ENCODE assay signal across 1 cellular context in the genomic region with DNA sequence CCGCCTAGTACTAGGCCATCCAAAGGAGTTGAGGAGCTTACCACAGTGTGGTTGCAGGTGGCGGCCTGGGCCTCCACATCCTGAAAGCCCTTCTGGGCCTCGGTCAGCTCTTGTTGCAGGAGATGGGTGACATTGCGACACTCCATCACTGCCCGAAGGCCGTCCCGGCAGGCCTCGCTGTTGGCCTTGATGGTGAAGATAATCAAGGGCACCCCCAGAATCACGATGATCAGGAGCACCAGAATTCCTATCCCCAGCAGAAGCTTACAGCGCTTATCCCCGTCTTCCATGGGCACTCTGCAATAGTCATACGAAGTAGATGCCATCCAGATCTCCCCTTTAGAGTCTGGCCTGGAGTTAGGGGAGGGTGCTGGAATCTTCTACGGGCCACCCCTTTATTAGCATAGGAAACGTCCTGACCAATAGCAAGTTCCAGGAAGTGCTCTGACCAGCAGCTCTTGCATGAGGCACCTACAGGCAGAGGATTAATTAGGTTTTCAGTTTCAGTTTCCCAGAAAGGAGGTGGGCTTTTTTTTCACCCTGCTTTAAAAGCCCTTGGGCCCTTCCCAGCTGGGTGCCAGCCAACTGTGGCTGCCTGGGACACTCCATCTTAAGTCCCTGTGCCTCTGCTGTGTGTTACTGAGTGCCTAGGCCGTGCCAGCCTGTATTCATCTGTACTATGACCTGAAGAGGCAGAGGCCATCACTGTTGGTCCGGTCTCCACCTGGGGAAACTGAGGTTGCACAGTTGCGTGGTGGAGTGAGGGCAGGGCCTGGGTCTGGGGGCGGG.
TF ChIP-seq lines count a peak whose summit lies in the region.

TSS of gene BST2 (minus strand) at position 381 of the 789 bp plus-strand sequence. CDS start at position 326, 55 bp downstream.

TF ChIP-seq in HepG2, 621 proteins besides CTCF, POLR2A, EP300 and RAD21 (continued from another document and continues in another):
- TF ChIP-seq, protein P1, sequence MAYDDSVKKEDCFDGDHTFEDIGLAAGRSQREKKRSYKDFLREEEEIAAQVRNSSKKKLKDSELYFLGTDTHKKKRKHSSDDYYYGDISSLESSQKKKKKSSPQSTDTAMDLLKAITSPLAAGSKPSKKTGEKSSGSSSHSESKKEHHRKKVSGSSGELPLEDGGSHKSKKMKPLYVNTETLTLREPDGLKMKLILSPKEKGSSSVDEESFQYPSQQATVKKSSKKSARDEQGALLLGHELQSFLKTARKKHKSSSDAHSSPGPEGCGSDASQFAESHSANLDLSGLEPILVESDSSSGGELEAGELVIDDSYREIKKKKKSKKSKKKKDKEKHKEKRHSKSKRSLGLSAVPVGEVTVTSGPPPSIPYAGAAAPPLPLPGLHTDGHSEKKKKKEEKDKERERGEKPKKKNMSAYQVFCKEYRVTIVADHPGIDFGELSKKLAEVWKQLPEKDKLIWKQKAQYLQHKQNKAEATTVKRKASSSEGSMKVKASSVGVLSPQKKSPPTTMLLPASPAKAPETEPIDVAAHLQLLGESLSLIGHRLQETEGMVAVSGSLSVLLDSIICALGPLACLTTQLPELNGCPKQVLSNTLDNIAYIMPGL (CRISPR knock-in tag; IDR thresholded peaks at IDR 0.05; ENCODE audit: borderline replicate concordance in 1 of 2, low read depth in 1 of 2), result peak in 1 of 2 experiments; percentile 56; a peak in 2 of 4 replicates
- TF ChIP-seq SRSF9 (IDR thresholded peaks at IDR 0.05; ENCODE audit: borderline replicate concordance, insufficient read depth, low read depth, low read length, poor library complexity, severe bottlenecking), result no peak
- peak; percentile 15; the same call in 1 of the 2 replicates for TF ChIP-seq GATAD1 (CRISPR knock-in tag; IDR thresholded peaks at IDR 0.05)
- TF ChIP-seq ZNF615 (CRISPR knock-in tag; IDR thresholded peaks at IDR 0.05; ENCODE audit: borderline replicate concordance), result no peak
- no peak for TF ChIP-seq HIVEP1 (CRISPR knock-in tag; IDR thresholded peaks at IDR 0.05)
- peak; percentile 73 for TF ChIP-seq THAP11 (CRISPR knock-in tag; IDR thresholded peaks at IDR 0.05)
- 0 out of 2 replicates have a peak, but pooled peaks have one; percentile 34 for TF ChIP-seq ZNF292 (CRISPR knock-in tag; IDR thresholded peaks at IDR 0.05; ENCODE audit: borderline replicate concordance, low read depth)
- no peak; the same call in 1 of the 2 replicates for TF ChIP-seq ZNF124 (CRISPR knock-in tag; IDR thresholded peaks at IDR 0.05)
- peak; percentile 44; the same call in 1 of the 2 replicates for TF ChIP-seq KDM1A (CRISPR knock-in tag; IDR thresholded peaks at IDR 0.05)
- no peak for TF ChIP-seq ZNF326 (CRISPR knock-in tag; IDR thresholded peaks at IDR 0.05; ENCODE audit: borderline replicate concordance)
- no peak for TF ChIP-seq RFX1 (IDR thresholded peaks at IDR 0.05)
- TF ChIP-seq, protein P2, sequence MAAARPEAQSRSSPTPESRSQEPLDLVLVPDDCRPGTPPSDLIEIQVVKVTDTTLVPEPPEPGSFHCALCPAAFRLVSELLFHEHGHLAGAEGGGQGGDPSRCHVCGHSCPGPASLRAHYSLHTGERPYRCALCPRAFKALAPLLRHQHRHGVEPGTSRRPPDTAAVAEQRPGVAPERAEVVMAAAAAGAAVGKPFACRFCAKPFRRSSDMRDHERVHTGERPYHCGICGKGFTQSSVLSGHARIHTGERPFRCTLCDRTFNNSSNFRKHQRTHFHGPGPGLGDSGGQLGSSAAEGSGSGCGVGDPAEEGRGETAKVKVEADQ (CRISPR knock-in tag; IDR thresholded peaks at IDR 0.05; ENCODE audit: borderline replicate concordance), result 0 out of 2 replicates have a peak, but pooled peaks have one; percentile 62
- TF ChIP-seq HCFC1 (IDR thresholded peaks at IDR 0.05; ENCODE audit: low read depth, low read length), result no peak
- TF ChIP-seq ATRX (CRISPR knock-in tag; IDR thresholded peaks at IDR 0.05; ENCODE audit: borderline replicate concordance), result no peak
- TF ChIP-seq PTBP1 (IDR thresholded peaks at IDR 0.05; ENCODE audit: low read depth, low read length, poor library complexity, severe bottlenecking), result no peak
- TF ChIP-seq, protein P3, sequence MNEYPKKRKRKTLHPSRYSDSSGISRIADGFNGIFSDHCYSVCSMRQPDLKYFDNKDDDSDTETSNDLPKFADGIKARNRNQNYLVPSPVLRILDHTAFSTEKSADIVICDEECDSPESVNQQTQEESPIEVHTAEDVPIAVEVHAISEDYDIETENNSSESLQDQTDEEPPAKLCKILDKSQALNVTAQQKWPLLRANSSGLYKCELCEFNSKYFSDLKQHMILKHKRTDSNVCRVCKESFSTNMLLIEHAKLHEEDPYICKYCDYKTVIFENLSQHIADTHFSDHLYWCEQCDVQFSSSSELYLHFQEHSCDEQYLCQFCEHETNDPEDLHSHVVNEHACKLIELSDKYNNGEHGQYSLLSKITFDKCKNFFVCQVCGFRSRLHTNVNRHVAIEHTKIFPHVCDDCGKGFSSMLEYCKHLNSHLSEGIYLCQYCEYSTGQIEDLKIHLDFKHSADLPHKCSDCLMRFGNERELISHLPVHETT (CRISPR knock-in tag; conservative IDR thresholded peaks at IDR 0.05), result peak; percentile 48; the same call in 1 of the 2 replicates
- TF ChIP-seq, protein P4, sequence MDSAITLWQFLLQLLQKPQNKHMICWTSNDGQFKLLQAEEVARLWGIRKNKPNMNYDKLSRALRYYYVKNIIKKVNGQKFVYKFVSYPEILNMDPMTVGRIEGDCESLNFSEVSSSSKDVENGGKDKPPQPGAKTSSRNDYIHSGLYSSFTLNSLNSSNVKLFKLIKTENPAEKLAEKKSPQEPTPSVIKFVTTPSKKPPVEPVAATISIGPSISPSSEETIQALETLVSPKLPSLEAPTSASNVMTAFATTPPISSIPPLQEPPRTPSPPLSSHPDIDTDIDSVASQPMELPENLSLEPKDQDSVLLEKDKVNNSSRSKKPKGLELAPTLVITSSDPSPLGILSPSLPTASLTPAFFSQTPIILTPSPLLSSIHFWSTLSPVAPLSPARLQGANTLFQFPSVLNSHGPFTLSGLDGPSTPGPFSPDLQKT (CRISPR knock-in tag; IDR thresholded peaks at IDR 0.05; ENCODE audit: borderline replicate concordance), result no peak
- TF ChIP-seq, protein P5, sequence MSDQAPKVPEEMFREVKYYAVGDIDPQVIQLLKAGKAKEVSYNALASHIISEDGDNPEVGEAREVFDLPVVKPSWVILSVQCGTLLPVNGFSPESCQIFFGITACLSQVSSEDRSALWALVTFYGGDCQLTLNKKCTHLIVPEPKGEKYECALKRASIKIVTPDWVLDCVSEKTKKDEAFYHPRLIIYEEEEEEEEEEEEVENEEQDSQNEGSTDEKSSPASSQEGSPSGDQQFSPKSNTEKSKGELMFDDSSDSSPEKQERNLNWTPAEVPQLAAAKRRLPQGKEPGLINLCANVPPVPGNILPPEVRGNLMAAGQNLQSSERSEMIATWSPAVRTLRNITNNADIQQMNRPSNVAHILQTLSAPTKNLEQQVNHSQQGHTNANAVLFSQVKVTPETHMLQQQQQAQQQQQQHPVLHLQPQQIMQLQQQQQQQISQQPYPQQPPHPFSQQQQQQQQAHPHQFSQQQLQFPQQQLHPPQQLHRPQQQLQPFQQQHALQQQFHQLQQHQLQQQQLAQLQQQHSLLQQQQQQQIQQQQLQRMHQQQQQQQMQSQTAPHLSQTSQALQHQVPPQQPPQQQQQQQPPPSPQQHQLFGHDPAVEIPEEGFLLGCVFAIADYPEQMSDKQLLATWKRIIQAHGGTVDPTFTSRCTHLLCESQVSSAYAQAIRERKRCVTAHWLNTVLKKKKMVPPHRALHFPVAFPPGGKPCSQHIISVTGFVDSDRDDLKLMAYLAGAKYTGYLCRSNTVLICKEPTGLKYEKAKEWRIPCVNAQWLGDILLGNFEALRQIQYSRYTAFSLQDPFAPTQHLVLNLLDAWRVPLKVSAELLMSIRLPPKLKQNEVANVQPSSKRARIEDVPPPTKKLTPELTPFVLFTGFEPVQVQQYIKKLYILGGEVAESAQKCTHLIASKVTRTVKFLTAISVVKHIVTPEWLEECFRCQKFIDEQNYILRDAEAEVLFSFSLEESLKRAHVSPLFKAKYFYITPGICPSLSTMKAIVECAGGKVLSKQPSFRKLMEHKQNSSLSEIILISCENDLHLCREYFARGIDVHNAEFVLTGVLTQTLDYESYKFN (CRISPR knock-in tag; conservative IDR thresholded peaks at IDR 0.05), result peak; percentile 32; the same call in 1 of the 2 replicates
- TF ChIP-seq DRAP1 (CRISPR knock-in tag; IDR thresholded peaks at IDR 0.05), result peak; percentile 92
- TF ChIP-seq ZNF773 (CRISPR knock-in tag; IDR thresholded peaks at IDR 0.05; ENCODE audit: borderline replicate concordance), result no peak
- TF ChIP-seq HNRNPK (IDR thresholded peaks at IDR 0.05; ENCODE audit: low read depth, low read length, poor library complexity, severe bottlenecking), result no peak
- TF ChIP-seq, protein P6, sequence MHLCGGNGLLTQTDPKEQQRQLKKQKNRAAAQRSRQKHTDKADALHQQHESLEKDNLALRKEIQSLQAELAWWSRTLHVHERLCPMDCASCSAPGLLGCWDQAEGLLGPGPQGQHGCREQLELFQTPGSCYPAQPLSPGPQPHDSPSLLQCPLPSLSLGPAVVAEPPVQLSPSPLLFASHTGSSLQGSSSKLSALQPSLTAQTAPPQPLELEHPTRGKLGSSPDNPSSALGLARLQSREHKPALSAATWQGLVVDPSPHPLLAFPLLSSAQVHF (CRISPR knock-in tag; IDR thresholded peaks at IDR 0.05), result no peak
- peak; percentile 50; the same call in 1 of the 2 replicates for TF ChIP-seq KMT2B (CRISPR knock-in tag; IDR thresholded peaks at IDR 0.05)
- TF ChIP-seq TARDBP (CRISPR knock-in tag; IDR thresholded peaks at IDR 0.05), result no peak
- TF ChIP-seq ZFP37 (CRISPR knock-in tag; IDR thresholded peaks at IDR 0.05; ENCODE audit: borderline replicate concordance), result 0 out of 2 replicates have a peak, but pooled peaks have one; percentile 37
- TF ChIP-seq KLF13 (CRISPR knock-in tag; IDR thresholded peaks at IDR 0.05), result no peak
- no peak for TF ChIP-seq ZNF160 (CRISPR knock-in tag; IDR thresholded peaks at IDR 0.05)
- TF ChIP-seq SAP130 (CRISPR knock-in tag; IDR thresholded peaks at IDR 0.05; ENCODE audit: low read depth), result peak; percentile 71
- TF ChIP-seq ZNF564 (CRISPR knock-in tag; IDR thresholded peaks at IDR 0.05), result no peak
- peak; percentile 96 for TF ChIP-seq CEBPG (CRISPR knock-in tag; IDR thresholded peaks at IDR 0.05)
- no peak for TF ChIP-seq IRF1 (CRISPR knock-in tag; IDR thresholded peaks at IDR 0.05; ENCODE audit: low read depth)
- TF ChIP-seq ZNF34 (CRISPR knock-in tag; IDR thresholded peaks at IDR 0.05; ENCODE audit: borderline replicate concordance), result no peak
- no peak for TF ChIP-seq REXO4 (CRISPR knock-in tag; IDR thresholded peaks at IDR 0.05; ENCODE audit: borderline replicate concordance)
- peak; percentile 72 for TF ChIP-seq HDAC2 (CRISPR knock-in tag; IDR thresholded peaks at IDR 0.05)
- TF ChIP-seq ZNF350 (CRISPR knock-in tag; IDR thresholded peaks at IDR 0.05; ENCODE audit: borderline replicate concordance, low read depth), result peak; percentile 56; the same call in 1 of the 2 replicates
- no peak for TF ChIP-seq CCAR2 (optimal IDR thresholded peaks at IDR 0.05; ENCODE audit: low read depth, low read length)
- TF ChIP-seq MTA1 (CRISPR knock-in tag; IDR thresholded peaks at IDR 0.05; ENCODE audit: borderline replicate concordance), result no peak
- TF ChIP-seq ZNF556 (CRISPR knock-in tag; IDR thresholded peaks at IDR 0.05; ENCODE audit: borderline replicate concordance), result no peak; the same call in 1 of the 2 replicates
- 0 out of 2 replicates have a peak, but pooled peaks have one; percentile 71 for TF ChIP-seq ZNF816 (CRISPR knock-in tag; IDR thresholded peaks at IDR 0.05; ENCODE audit: borderline replicate concordance)
- TF ChIP-seq NFIC (IDR thresholded peaks at IDR 0.05; ENCODE audit: low read length), result peak; percentile 66; the same call in 1 of the 2 replicates
- no peak for TF ChIP-seq MXD3 (CRISPR knock-in tag; IDR thresholded peaks at IDR 0.05)
- no peak for TF ChIP-seq ZNF224 (CRISPR knock-in tag; IDR thresholded peaks at IDR 0.05)
- TF ChIP-seq ZNF260 (CRISPR knock-in tag; IDR thresholded peaks at IDR 0.05; ENCODE audit: borderline replicate concordance, low read depth), result no peak
- TF ChIP-seq, protein P7, sequence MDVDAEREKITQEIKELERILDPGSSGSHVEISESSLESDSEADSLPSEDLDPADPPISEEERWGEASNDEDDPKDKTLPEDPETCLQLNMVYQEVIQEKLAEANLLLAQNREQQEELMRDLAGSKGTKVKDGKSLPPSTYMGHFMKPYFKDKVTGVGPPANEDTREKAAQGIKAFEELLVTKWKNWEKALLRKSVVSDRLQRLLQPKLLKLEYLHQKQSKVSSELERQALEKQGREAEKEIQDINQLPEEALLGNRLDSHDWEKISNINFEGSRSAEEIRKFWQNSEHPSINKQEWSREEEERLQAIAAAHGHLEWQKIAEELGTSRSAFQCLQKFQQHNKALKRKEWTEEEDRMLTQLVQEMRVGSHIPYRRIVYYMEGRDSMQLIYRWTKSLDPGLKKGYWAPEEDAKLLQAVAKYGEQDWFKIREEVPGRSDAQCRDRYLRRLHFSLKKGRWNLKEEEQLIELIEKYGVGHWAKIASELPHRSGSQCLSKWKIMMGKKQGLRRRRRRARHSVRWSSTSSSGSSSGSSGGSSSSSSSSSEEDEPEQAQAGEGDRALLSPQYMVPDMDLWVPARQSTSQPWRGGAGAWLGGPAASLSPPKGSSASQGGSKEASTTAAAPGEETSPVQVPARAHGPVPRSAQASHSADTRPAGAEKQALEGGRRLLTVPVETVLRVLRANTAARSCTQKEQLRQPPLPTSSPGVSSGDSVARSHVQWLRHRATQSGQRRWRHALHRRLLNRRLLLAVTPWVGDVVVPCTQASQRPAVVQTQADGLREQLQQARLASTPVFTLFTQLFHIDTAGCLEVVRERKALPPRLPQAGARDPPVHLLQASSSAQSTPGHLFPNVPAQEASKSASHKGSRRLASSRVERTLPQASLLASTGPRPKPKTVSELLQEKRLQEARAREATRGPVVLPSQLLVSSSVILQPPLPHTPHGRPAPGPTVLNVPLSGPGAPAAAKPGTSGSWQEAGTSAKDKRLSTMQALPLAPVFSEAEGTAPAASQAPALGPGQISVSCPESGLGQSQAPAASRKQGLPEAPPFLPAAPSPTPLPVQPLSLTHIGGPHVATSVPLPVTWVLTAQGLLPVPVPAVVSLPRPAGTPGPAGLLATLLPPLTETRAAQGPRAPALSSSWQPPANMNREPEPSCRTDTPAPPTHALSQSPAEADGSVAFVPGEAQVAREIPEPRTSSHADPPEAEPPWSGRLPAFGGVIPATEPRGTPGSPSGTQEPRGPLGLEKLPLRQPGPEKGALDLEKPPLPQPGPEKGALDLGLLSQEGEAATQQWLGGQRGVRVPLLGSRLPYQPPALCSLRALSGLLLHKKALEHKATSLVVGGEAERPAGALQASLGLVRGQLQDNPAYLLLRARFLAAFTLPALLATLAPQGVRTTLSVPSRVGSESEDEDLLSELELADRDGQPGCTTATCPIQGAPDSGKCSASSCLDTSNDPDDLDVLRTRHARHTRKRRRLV (CRISPR knock-in tag; IDR thresholded peaks at IDR 0.05), result peak; percentile 99
- TF ChIP-seq ZNF543 (CRISPR knock-in tag; IDR thresholded peaks at IDR 0.05), result no peak
